9 cellular contexts compared by ENCODE assay signal in genomic region chr7:129494041-129494440, GRCh38. TPM values are rescaled to one million over a fixed set of nuclear protein-coding genes. Genes with fewer than 3 reads are reported as not detected.
A peak's percentile ranks its signal among the peaks of the same experiment; 100 is the strongest.
DNase-seq lines count a peak whose midpoint lies in the region; ATAC-seq and TF ChIP-seq lines count a peak whose summit lies in the region.
"Had no signal": no experiment of that assay in that cellular context is flagged by ENCODE, and none has a peak within 500 bp of the region (broad histone marks: within the 10 kb centered on the region; RNA-seq: fewer than 3 reads in every experiment).

No MANE protein-coding gene starts in this region.

- POLR2A ChIA-PET in PC-3 (lab: Charles Lee; ENCODE audit: unreplicated experiment) = interaction anchor here (0.6 to 0.9 kb wide), 2 partner anchors 118 to 337 kb away, joined by 3 to 4 read pairs; partner anchors contain the start of gene NRF1

- H3K4me3 ChIP-seq in GM06990 (replicated peaks; ENCODE audit: low read depth, low read length) (no peak overlapping the region), GM23248 (no peak overlapping the region), PC-3 (ENCODE audit: low read length) (no peak overlapping the region), sigmoid colon (no peak overlapping the region), HAP-1 (no peak overlapping the region)
- H3K4me3 ChIP-seq: thoracic aorta had no signal

- TF ChIP-seq EP300 in sigmoid colon (IDR thresholded peaks at IDR 0.05) = no peak

- no peaks in the 10 kb centered on the region for H3K9me2 ChIP-seq in GM23248 (ENCODE audit: insufficient read depth)
- H3K9me2 ChIP-seq in PC-3 (replicated peaks; ENCODE audit: low read length) = no peaks in the 10 kb centered on the region

- in situ Hi-C loops in GM23248 (cut with MboI) (loop anchor here (25.0 kb wide), 1 partner anchor 518 kb away; no protein-coding TSS in a partner anchor), HAP-1 (cut with MboI; ENCODE audit: low sequenced_read_pairs) (loop anchor here (25.0 kb wide), 1 partner anchor 518 kb away; no protein-coding TSS in a partner anchor)

- H3K79me2 ChIP-seq in GM23248 (ENCODE audit: insufficient read depth) (no peaks in the 10 kb centered on the region), PC-3 (ENCODE audit: low read length) (no peaks in the 10 kb centered on the region)

- TF ChIP-seq CTCF in GM06990 (IDR thresholded peaks at IDR 0.05; ENCODE audit: insufficient read depth, low read length, poor library complexity, severe bottlenecking) (no peak), PC-3 (conservative IDR thresholded peaks at IDR 0.05; ENCODE audit: low read depth, low read length) (no peak), sigmoid colon (IDR thresholded peaks at IDR 0.05) (no peak)

- ATAC-seq in PC-3 = peak; percentile 96

- H3K4me1 ChIP-seq in GM23248 (ENCODE audit: insufficient read depth) (peaks cover 29% of the 10 kb centered on the region), PC-3 (ENCODE audit: insufficient read depth, low read length) (peaks cover 16% of the 10 kb centered on the region), sigmoid colon (no peaks in the 10 kb centered on the region), HAP-1 (peaks cover 8% of the 10 kb centered on the region)

- CTCF ChIA-PET in PC-3 (lab: Charles Lee) = interaction anchor here (0.5 to 1.5 kb wide), 7 partner anchors 22 to 245 kb away, joined by 3 to 7 read pairs (median 3); no protein-coding TSS in a partner anchor

- no peaks in the 10 kb centered on the region for H3K36me3 ChIP-seq in GM06990 (ENCODE audit: control insufficient read depth, insufficient read depth, low read length)
- no peaks in the 10 kb centered on the region for H3K36me3 ChIP-seq in GM23248 (ENCODE audit: low read depth)
- H3K36me3 ChIP-seq in PC-3 (ENCODE audit: low read depth, low read length) = no peaks in the 10 kb centered on the region
- no peaks in the 10 kb centered on the region for H3K36me3 ChIP-seq in sigmoid colon
- no peaks in the 10 kb centered on the region; the same call in 1 of the 2 replicates for H3K36me3 ChIP-seq in HAP-1 (replicated peaks)
- H3K36me3 ChIP-seq: thoracic aorta had no signal

- no peak overlapping the region for H2AFZ ChIP-seq in GM23248
- H2AFZ ChIP-seq in PC-3 (ENCODE audit: low read length) = no peak overlapping the region

- peak overlapping the region; percentile 66 for H3K27ac ChIP-seq in GM23248
- peak overlapping the region; percentile 46 for H3K27ac ChIP-seq in PC-3 (ENCODE audit: low read length)
- H3K27ac ChIP-seq in sigmoid colon = no peak overlapping the region
- H3K27ac ChIP-seq: thoracic aorta had no signal

- BruUV-seq in PC-3 (replicated peaks; lab: Mats Ljungman, UMichigan) = no TSS peak

- H3K27me3 ChIP-seq in GM06990 (replicated peaks; ENCODE audit: control insufficient read depth, insufficient read depth, low read length) (no peaks in the 10 kb centered on the region), GM23248 (replicated peaks; ENCODE audit: insufficient read depth) (no peaks in the 10 kb centered on the region), PC-3 (ENCODE audit: low read length) (no peaks in the 10 kb centered on the region), sigmoid colon (no peaks in the 10 kb centered on the region), HAP-1 (ENCODE audit: low read depth) (no peaks in the 10 kb centered on the region)

- peak overlapping the region; percentile 27; the same call in 1 of the 2 replicates for H3K9ac ChIP-seq in GM23248
- H3K9ac ChIP-seq in PC-3 (ENCODE audit: low read length) = no peak overlapping the region

- H3F3A ChIP-seq in GM23248 (ENCODE audit: insufficient read depth) (peaks cover 5% of the 10 kb centered on the region), PC-3 (ENCODE audit: low read length, unreplicated experiment) (no peaks in the 10 kb centered on the region)

- no peak for TF ChIP-seq POLR2A in sigmoid colon (IDR thresholded peaks at IDR 0.05)

- whole genome bisulfite sequencing in GM23248 (ENCODE audit: low coverage in 1 of 2, low lambda C conversion rate in 2 of 2, missing lambda C conversion rate in 2 of 2), 2 experiments = 1% methylated on average over 5 of the region's 5 CpGs
- 59 to 68% methylated on average over 5 of the region's 5 CpGs for WGBS in sigmoid colon, 2 donors

- intact Hi-C loops in PC-3 (cut with micrococcal nuclease) (loop anchor here (5.0 kb wide), 1 partner anchor 148 kb away; no protein-coding TSS in a partner anchor), sigmoid colon (cut with DNase I) (no loop called here)

- H3K4me2 ChIP-seq in GM23248 (ENCODE audit: unreplicated experiment) = peak overlapping the region; percentile 30
- H3K4me2 ChIP-seq in PC-3 (ENCODE audit: low read length) = peak overlapping the region; percentile 40

- H3K9me3 ChIP-seq in GM23248 (ENCODE audit: low read depth) = no peaks in the 10 kb centered on the region
- H3K9me3 ChIP-seq in PC-3 (ENCODE audit: low read length) = no peaks in the 10 kb centered on the region
- no peaks in the 10 kb centered on the region for H3K9me3 ChIP-seq in sigmoid colon
- H3K9me3 ChIP-seq in HAP-1 = no peaks in the 10 kb centered on the region
- H3K9me3 ChIP-seq: thoracic aorta had no signal

- H4K20me1 ChIP-seq in GM23248 (ENCODE audit: insufficient read depth) = no peaks in the 10 kb centered on the region
- no peaks in the 10 kb centered on the region for H4K20me1 ChIP-seq in PC-3 (ENCODE audit: low read length)

- peak; percentile 47 for DNase-seq in GM06990 (ENCODE audit: extremely low read depth, insufficient read length)
- peak; percentile 93 for DNase-seq in GM23248
- peak; percentile 78 for DNase-seq in PC-3
- peak; percentile 94 for DNase-seq in iris pigment epithelial cell (ENCODE audit: low read depth)
- DNase-seq in activated CD8-positive, alpha-beta memory T cell treated with anti-CD3 and anti-CD28 coated beads, Interleukin-2, amount 50 U/mL, for 4 hours = no peak
- DNase-seq in sigmoid colon = no peak
- no peak for DNase-seq in nucleus accumbens (lab: John Stamatoyannopoulos, UW)
- no peak for DNase-seq in HAP-1 (ENCODE audit: low spot score in 2 of 2)

RNA-seq across cellular contexts. Expression of gene SMKR1, which starts 8.3 kb away (rescaled TPM):
- not detected in 2 replicates for total RNA-seq in GM23248 (2014; rRNA removed; shearing (Covaris generic))
- polyA plus RNA-seq in GM23248 (2016; fragmentation: Nextera tagmentation; extraction: Ambion mirVana) (0.18 and 0.70 TPM in 2 replicates), sigmoid colon (under 1 TPM in 1 of 3 donors, not detected in 2; 0.45 TPM)
- total RNA-seq in PC-3 (2014; rRNA removed) (7.4 and 13.1 TPM in 2 replicates), sigmoid colon (not detected)
- total RNA-seq: thoracic aorta had no signal

RNA-seq across cellular contexts. Expression of gene STRIP2, which starts 59.8 kb away (rescaled TPM):
- total RNA-seq in GM23248 (2014; rRNA removed; shearing (Covaris generic)) = 2.2 and 2.5 TPM in 2 replicates
- polyA plus RNA-seq in GM23248 (2016; fragmentation: Nextera tagmentation; extraction: Ambion mirVana) (1.5 and 1.9 TPM in 2 replicates), sigmoid colon (1 to 10 TPM in 1 of 3 donors, under 1 TPM in 1, not detected in 1; 0.92 to 1.7 TPM)
- total RNA-seq in PC-3 (2014; rRNA removed) (7.5 and 8.0 TPM in 2 replicates), sigmoid colon (1 to 10 TPM in 2 of 4 donors, under 1 TPM in 2; 0.49 to 4.4 (median 0.90) TPM)

Comparison
In these comparisons a context has a peak if more than half of its experiments do, and no peak if none do; other contexts are left out.
1. DNase-seq: peak in GM06990 (single experiment), GM23248 (single experiment), PC-3 (single experiment) and iris pigment epithelial cell (single experiment); none in activated CD8-positive, alpha-beta memory T cell treated with anti-CD3 and anti-CD28 coated beads, Interleukin-2, amount 50 U/mL, for 4 hours (single experiment), sigmoid colon (single experiment), nucleus accumbens (0 of 56) and HAP-1 (0 of 2).
2. H3K27ac ChIP-seq: peak in GM23248 (single experiment) and PC-3 (single experiment); none in sigmoid colon (0 of 4).